22 cellular contexts compared by ENCODE assay signal in the genomic region with DNA sequence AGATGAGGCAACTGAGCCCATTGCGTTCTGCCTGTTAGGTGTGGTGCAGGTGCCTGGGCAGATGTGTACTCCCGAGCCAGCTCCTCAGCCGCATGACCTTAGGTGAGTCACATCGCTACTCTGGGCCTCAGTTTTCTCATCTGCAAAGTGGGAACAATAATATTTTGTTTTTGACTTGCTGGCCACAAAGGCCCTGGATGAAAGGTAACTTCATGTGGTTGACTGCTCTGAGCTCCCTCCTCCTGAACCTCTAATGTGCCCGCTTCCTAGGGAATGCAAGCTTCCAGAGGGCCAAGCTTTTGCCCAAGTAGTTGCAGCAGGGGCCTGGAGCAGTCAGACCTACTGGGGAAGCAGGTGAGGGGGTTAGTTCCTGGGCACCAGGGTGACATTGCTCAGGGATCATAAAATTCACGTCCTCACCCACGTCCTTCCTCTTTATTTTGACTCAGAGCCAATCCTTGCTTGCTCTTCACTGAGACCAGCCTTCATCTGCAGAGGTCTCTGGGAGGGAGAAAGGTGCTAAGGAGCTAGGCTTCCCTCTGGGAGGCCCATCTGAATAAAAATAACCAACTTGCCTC.
DNase-seq lines count a peak whose midpoint lies in the region; ATAC-seq and TF ChIP-seq lines count a peak whose summit lies in the region.
"Had no signal": no experiment of that assay in that cellular context is flagged by ENCODE, and none has a peak within 500 bp of the region (broad histone marks: within the 10 kb centered on the region; RNA-seq: fewer than 3 reads in every experiment).

No MANE protein-coding gene starts in this region.

- H3K4me3 Mint-ChIP-seq in CD14-positive monocyte, result peak overlapping the region in 1 of 2 donors; percentile 67
- H3K4me3 Mint-ChIP-seq: activated naive CD4-positive, alpha-beta T cell treated with anti-CD3 and anti-CD28 coated beads, Interleukin-2, amount 10 ng/mL, durations not matched to agents 7 days and 5 days; CD4-positive, CD25-positive, alpha-beta regulatory T cell; HFFc6; mesothelial cell of epicardium; naive thymus-derived CD4-positive, alpha-beta T cell; T-helper 2 cell treated with Interferon-gamma antibody and Interleukin-4, amounts not matched to agents 5 μg/mL and 100 μg/mL, for 36 hours had no signal

- H3K79me2 ChIP-seq in Loucy (ENCODE audit: insufficient read depth, low read length), result no peaks in the 10 kb centered on the region

- H3K27ac ChIP-seq in RWPE2 (ENCODE audit: poor library complexity, severe bottlenecking) (no peak overlapping the region), right cardiac atrium (ENCODE audit: low read length) (no peak overlapping the region)
- H3K27ac ChIP-seq: VCaP had no signal

- peak overlapping the region; percentile 88 to 94 (median 89) for H3K27ac Mint-ChIP-seq in CD14-positive monocyte
- H3K27ac Mint-ChIP-seq: activated naive CD4-positive, alpha-beta T cell treated with anti-CD3 and anti-CD28 coated beads, Interleukin-2, amount 10 ng/mL, durations not matched to agents 7 days and 5 days; HFFc6; mesothelial cell of epicardium; T-helper 2 cell treated with Interferon-gamma antibody and Interleukin-4, amounts not matched to agents 5 μg/mL and 100 μg/mL, for 36 hours had no signal

- H3K36me3 Mint-ChIP-seq in CD14-positive monocyte, result peaks cover 4 to 12% of the 10 kb centered on the region in 2 donors
- H3K36me3 Mint-ChIP-seq: activated naive CD4-positive, alpha-beta T cell treated with anti-CD3 and anti-CD28 coated beads, Interleukin-2, amount 10 ng/mL, durations not matched to agents 7 days and 5 days; CD4-positive, CD25-positive, alpha-beta regulatory T cell; mesothelial cell of epicardium; naive thymus-derived CD4-positive, alpha-beta T cell had no signal

- peak overlapping the region; percentile 64 for H3K4me2 ChIP-seq in Loucy (ENCODE audit: low read depth, low read length, poor library complexity, severe bottlenecking)
- H3K4me2 ChIP-seq: smooth muscle cell had no signal

- 88% methylated on average over 7 of the region's 7 CpGs for WGBS in right cardiac atrium

- no peaks in the 10 kb centered on the region for H3K27me3 ChIP-seq in Loucy (ENCODE audit: insufficient read depth, low read length, poor library complexity, severe bottlenecking)
- H3K27me3 ChIP-seq in RWPE2 (ENCODE audit: insufficient read depth, poor library complexity, severe bottlenecking), result no peaks in the 10 kb centered on the region
- no peaks in the 10 kb centered on the region for H3K27me3 ChIP-seq in right cardiac atrium (ENCODE audit: control insufficient read depth, insufficient read depth)
- H3K27me3 ChIP-seq: upper lobe of left lung had no signal

- peak overlapping the region; percentile 57 for H3K9ac ChIP-seq in Loucy (ENCODE audit: low read depth, low read length, poor library complexity, severe bottlenecking)

- H3K4me3 ChIP-seq in Loucy (ENCODE audit: low read length, poor library complexity, severe bottlenecking) (no peak overlapping the region), RWPE2 (ENCODE audit: severe bottlenecking) (no peak overlapping the region), right cardiac atrium (ENCODE audit: low read length) (no peak overlapping the region)
- H3K4me3 ChIP-seq: smooth muscle cell, upper lobe of left lung had no signal

- no peak for ATAC-seq in RWPE2 (ENCODE audit: low read depth)
- no peak for ATAC-seq in right cardiac atrium

- intact Hi-C loops in CD14-positive monocyte (cut with micrococcal nuclease) (loop anchor here (5.0 to 10.0 kb wide), 2 partner anchors 84 to 102 kb away; no protein-coding TSS in a partner anchor), posterior vena cava (cut with DNase I) (no loop called here), right cardiac atrium (cut with DNase I) (no loop called here)

- no peaks in the 10 kb centered on the region for H3K36me3 ChIP-seq in Loucy (ENCODE audit: insufficient read depth, low read length)
- H3K36me3 ChIP-seq in RWPE2 (ENCODE audit: low read depth), result no peaks in the 10 kb centered on the region
- H3K36me3 ChIP-seq: upper lobe of left lung had no signal

- H3K9me3 Mint-ChIP-seq in CD14-positive monocyte, result peaks cover 0 to 1% (median 0%) of the 10 kb centered on the region in 7 donors
- H3K9me3 Mint-ChIP-seq: activated naive CD4-positive, alpha-beta T cell treated with anti-CD3 and anti-CD28 coated beads, Interleukin-2, amount 10 ng/mL, durations not matched to agents 7 days and 5 days; CD4-positive, CD25-positive, alpha-beta regulatory T cell; HFFc6; mesothelial cell of epicardium; naive thymus-derived CD4-positive, alpha-beta T cell; T-helper 2 cell treated with Interferon-gamma antibody and Interleukin-4, amounts not matched to agents 5 μg/mL and 100 μg/mL, for 36 hours had no signal

- H4K20me1 ChIP-seq in Loucy (ENCODE audit: insufficient read depth, low read length, poor library complexity, severe bottlenecking), result no peaks in the 10 kb centered on the region

- H3K4me1 ChIP-seq in Loucy (ENCODE audit: insufficient read depth, low read length, poor library complexity, severe bottlenecking), result peaks cover 88% of the 10 kb centered on the region
- H3K4me1 ChIP-seq in RWPE2 (ENCODE audit: insufficient read depth, poor library complexity, severe bottlenecking), result peaks cover 6% of the 10 kb centered on the region
- no peaks in the 10 kb centered on the region for H3K4me1 ChIP-seq in right cardiac atrium (ENCODE audit: control insufficient read depth, insufficient read depth, low read length)

- DNase-seq in CD14-positive monocyte (ENCODE audit: low spot score), result no peak
- peak; percentile 12 for DNase-seq in RWPE2 (ENCODE audit: low spot score)
- DNase-seq in posterior vena cava (ENCODE audit: low spot score), result peak; percentile 29
- no peak for DNase-seq in right cardiac atrium
- DNase-seq in activated naive CD4-positive, alpha-beta T cell treated with Interleukin-2 at 50 U/mL for 16 hours, result no peak
- no peak for DNase-seq in NCI-H446 (lab: John Stamatoyannopoulos, UW)
- DNase-seq: activated CD4-positive, alpha-beta T cell treated with anti-CD3 and anti-CD28 coated beads for 4 hours; activated T-cell treated with anti-CD3 and anti-CD28 coated beads, Interleukin-2, amount 50 U/mL, for 1 hour; CD4-positive, CD25-positive, alpha-beta regulatory T cell; effector CD8-positive, alpha-beta T cell; naive thymus-derived CD4-positive, alpha-beta T cell; NCI-H1417; NCI-H2029 treated with DMSO at 0.1 percent for 48 hours; NCI-H69 had no signal

- H3F3A ChIP-seq in Loucy (ENCODE audit: low read depth), result 0 out of 2 replicates have a peak, but pooled peaks cover 4% of the 10 kb centered on the region

- peaks cover 8 to 11% (median 11%) of the 10 kb centered on the region in 3 donors for H3K27me3 Mint-ChIP-seq in CD14-positive monocyte (ENCODE audit: low read depth in 3 of 3)
- H3K27me3 Mint-ChIP-seq: CD4-positive, CD25-positive, alpha-beta regulatory T cell had no signal

- H2AFZ ChIP-seq in Loucy (ENCODE audit: low read length), result no peak overlapping the region

- H3K9me3 ChIP-seq in Loucy (ENCODE audit: insufficient read depth, low read depth, low read length), result no peaks in the 10 kb centered on the region
- H3K9me3 ChIP-seq in RWPE2 (ENCODE audit: severe bottlenecking), result no peaks in the 10 kb centered on the region
- H3K9me3 ChIP-seq in right cardiac atrium (ENCODE audit: control insufficient read depth, low read length), result no peaks in the 10 kb centered on the region
- H3K9me3 ChIP-seq: upper lobe of left lung had no signal

- peaks cover 62% of the 10 kb centered on the region for H3K4me1 Mint-ChIP-seq in CD14-positive monocyte

- TF ChIP-seq CTCF in CD14-positive monocyte (IDR thresholded peaks at IDR 0.05) (no peak), Loucy (conservative IDR thresholded peaks at IDR 0.05; ENCODE audit: low read length) (no peak), RWPE2 (IDR thresholded peaks at IDR 0.05; ENCODE audit: poor library complexity, severe bottlenecking) (no peak)

- no peaks in the 10 kb centered on the region for H3K9me2 ChIP-seq in Loucy (replicated peaks; ENCODE audit: low read depth, low read length)

Comparison
In these comparisons a context has a peak if more than half of its experiments do, and no peak if none do; other contexts are left out.
1. DNase-seq: peak in RWPE2 (single experiment) and posterior vena cava (single experiment); none in CD14-positive monocyte (single experiment), right cardiac atrium (0 of 3), activated naive CD4-positive, alpha-beta T cell treated with Interleukin-2 at 50 U/mL for 16 hours (single experiment) and NCI-H446 (0 of 2).
2. intact Hi-C loops: an anchor here in CD14-positive monocyte (5.0 to 10.0 kb wide); none called in posterior vena cava and right cardiac atrium.